Comparison of ENCODE assay signal across 10 cellular contexts in genomic region chr18:12227394-12228186, GRCh38. TPM values are rescaled to one million over a fixed set of nuclear protein-coding genes. Genes with fewer than 3 reads are reported as not detected.
DNase-seq lines count a peak whose midpoint lies in the region; ATAC-seq, FAIRE-seq and TF ChIP-seq lines count a peak whose summit lies in the region.
"Not testable (repeated sequence)": the region's sequence is repeated elsewhere in the genome, so short reads cannot be mapped to it uniquely, and the experiment has no call there.
"Had no signal": no experiment of that assay in that cellular context is flagged by ENCODE, and none has a peak within 500 bp of the region (broad histone marks: within the 10 kb centered on the region; RNA-seq: fewer than 3 reads in every experiment).

No MANE protein-coding gene starts in this region.

- H3K27ac Mint-ChIP-seq in H9; activated T-cell treated with anti-CD3 and anti-CD28 coated beads, Interleukin-2, amount 50 U/mL, for 72 hours; neural progenitor cell: not testable (repeated sequence)

- H3K36me3 ChIP-seq in heart left ventricle, left lung, neural progenitor cell: not testable (repeated sequence)

- H2BK5ac ChIP-seq in H9 (ENCODE audit: insufficient read length, low read length) = not testable (repeated sequence)

- not testable (repeated sequence) for H4K20me1 ChIP-seq in H9 (ENCODE audit: control insufficient read depth, insufficient read depth, insufficient read length); neural progenitor cell (ENCODE audit: low read depth)

- H4K8ac ChIP-seq in H9 (replicated peaks; ENCODE audit: insufficient read length, low read depth, low read length) = not testable (repeated sequence)

- intact Hi-C loops in heart left ventricle (cut with DNase I); left lung (cut with DNase I): not testable (repeated sequence)

- H3K79me2 ChIP-seq in H9 (ENCODE audit: insufficient read depth, low read length); neural progenitor cell (ENCODE audit: low read depth): not testable (repeated sequence)

- DNase-seq in GM12891 (ENCODE audit: insufficient read length, low spot score); H9; activated T-cell treated with anti-CD3 and anti-CD28 coated beads, Interleukin-2, amount 50 U/mL, for 72 hours; heart left ventricle; left lung; neural progenitor cell (ENCODE audit: low spot score): not testable (repeated sequence)
- DNase-seq in NCI-H2227 (lab: John Stamatoyannopoulos, UW; ENCODE audit: unreplicated experiment) = peak; percentile 21
- DNase-seq in choroid plexus epithelial cell (ENCODE audit: low read depth) = peak; percentile 40

- H2BK12ac ChIP-seq in H9 (ENCODE audit: insufficient read length, low read depth, low read length) = not testable (repeated sequence)

- not testable (repeated sequence) for H4K5ac ChIP-seq in H9 (ENCODE audit: insufficient read length, low read depth, low read length)

- not testable (repeated sequence) for H3K56ac ChIP-seq in H9 (ENCODE audit: insufficient read length, low read depth, low read length)

- not testable (repeated sequence) for H2AFZ ChIP-seq in H9 (ENCODE audit: low read length); neural progenitor cell (replicated peaks)

- not testable (repeated sequence) for H3K4me3 ChIP-seq in choroid plexus epithelial cell (ENCODE audit: low read depth, low read length); heart left ventricle; left lung
- H3K4me3 ChIP-seq in neural progenitor cell = peak overlapping the region; percentile 24

- H3F3A ChIP-seq in neural progenitor cell (ENCODE audit: low read depth) = not testable (repeated sequence)

- TF ChIP-seq POLR2A in GM12891 (IDR thresholded peaks at IDR 0.05; ENCODE audit: low read depth, low read length); heart left ventricle (IDR thresholded peaks at IDR 0.05): not testable (repeated sequence)

- H2AK5ac ChIP-seq in H9 (ENCODE audit: insufficient read length, low read length) = not testable (repeated sequence)

- not testable (repeated sequence) for H3K4ac ChIP-seq in H9 (ENCODE audit: low read depth, low read length)

- H3K9me3 Mint-ChIP-seq in H9; activated T-cell treated with anti-CD3 and anti-CD28 coated beads, Interleukin-2, amount 50 U/mL, for 72 hours; neural progenitor cell: not testable (repeated sequence)

- not testable (repeated sequence) for H3K27me3 Mint-ChIP-seq in H9 (ENCODE audit: low read depth); activated T-cell treated with anti-CD3 and anti-CD28 coated beads, Interleukin-2, amount 50 U/mL, for 72 hours (ENCODE audit: low read depth); neural progenitor cell (ENCODE audit: insufficient read depth, low read depth)

- WGBS in H9 (ENCODE audit: extremely low coverage, insufficient read length, low lambda C conversion rate) = no CpG with 5 or more reads among the region's 27 CpGs
- WGBS in heart left ventricle, 4 donors = 30 to 83% (median 65%) methylated on average over 5 to 13 of the region's 27 CpGs

- not testable (repeated sequence) for H3K9me3 ChIP-seq in H9 (ENCODE audit: control insufficient read depth, low read depth, low read length); heart left ventricle; left lung; neural progenitor cell (ENCODE audit: low read depth)

- not testable (repeated sequence) for H4K91ac ChIP-seq in H9 (ENCODE audit: insufficient read length, low read depth, low read length)

- H3K27ac ChIP-seq in H9 (ENCODE audit: insufficient read length, low read depth, low read length); heart left ventricle; left lung; neural progenitor cell: not testable (repeated sequence)

- not testable (repeated sequence) for H3T11ph ChIP-seq in H9 (ENCODE audit: low read length)

- peak; percentile 60 for FAIRE-seq in GM12891 (lab: Jason Lieb, UNC)

- not testable (repeated sequence) for H3K23me2 ChIP-seq in H9 (ENCODE audit: insufficient read length, low read depth, low read length, poor library complexity, severe bottlenecking)

- not testable (repeated sequence) for TF ChIP-seq CTCF in H9 (conservative IDR thresholded peaks at IDR 0.05); choroid plexus epithelial cell (conservative IDR thresholded peaks at IDR 0.05; ENCODE audit: low read depth, low read length); heart left ventricle (IDR thresholded peaks at IDR 0.05); left lung (IDR thresholded peaks at IDR 0.05); neural progenitor cell (IDR thresholded peaks at IDR 0.05)

- H3K79me1 ChIP-seq in H9 (ENCODE audit: insufficient read depth, low read depth, low read length, poor library complexity, severe bottlenecking) = not testable (repeated sequence)

- ATAC-seq in activated T-cell treated with anti-CD3 and anti-CD28 coated beads, Interleukin-2, amount 50 U/mL, for 72 hours (replicated peaks in 1 of 2) = peak; percentile 28 to 43
- peak in 3 of 4 donors; percentile 31 to 44 (median 32) for ATAC-seq in heart left ventricle
- peak; percentile 65 for ATAC-seq in left lung

- H2BK15ac ChIP-seq in H9 (ENCODE audit: low read depth, low read length) = not testable (repeated sequence)

- H3K36me3 Mint-ChIP-seq in H9 (ENCODE audit: insufficient read depth in 1 of 3, low read depth in 3 of 3); activated T-cell treated with anti-CD3 and anti-CD28 coated beads, Interleukin-2, amount 50 U/mL, for 72 hours (ENCODE audit: insufficient read depth in 2 of 2); neural progenitor cell: not testable (repeated sequence)

- not testable (repeated sequence) for H2BK20ac ChIP-seq in H9 (ENCODE audit: low read depth, low read length, poor library complexity, severe bottlenecking)

- H3K4me3 Mint-ChIP-seq in H9 = peak overlapping the region; percentile 43 to 58; a peak in 3 of 5 replicates
- not testable (repeated sequence) for H3K4me3 Mint-ChIP-seq in activated T-cell treated with anti-CD3 and anti-CD28 coated beads, Interleukin-2, amount 50 U/mL, for 72 hours; neural progenitor cell

- not testable (repeated sequence) for H3K4me1 ChIP-seq in H9 (ENCODE audit: insufficient read depth, low read length); heart left ventricle; left lung; neural progenitor cell

- not testable (repeated sequence) for H3K27me3 ChIP-seq in H9 (ENCODE audit: insufficient read depth, low read length); heart left ventricle; left lung; neural progenitor cell

- not testable (repeated sequence) for H2BK120ac ChIP-seq in H9 (ENCODE audit: low read depth, low read length, poor library complexity, severe bottlenecking)

- H3K14ac ChIP-seq in H9 (ENCODE audit: insufficient read depth, low read length) = not testable (repeated sequence)

- peaks cover 4 to 10% of the 10 kb centered on the region in 2 experiments; a peak in 2 of 4 replicates for H3K4me1 Mint-ChIP-seq in H9
- not testable (repeated sequence) for H3K4me1 Mint-ChIP-seq in activated T-cell treated with anti-CD3 and anti-CD28 coated beads, Interleukin-2, amount 50 U/mL, for 72 hours (ENCODE audit: low read depth); neural progenitor cell

- not testable (repeated sequence) for H3K4me2 ChIP-seq in H9 (ENCODE audit: insufficient read depth, insufficient read length, low read length)
- H3K4me2 ChIP-seq in neural progenitor cell = peak overlapping the region; percentile 47

- H3K23ac ChIP-seq in H9 (ENCODE audit: insufficient read length, low read depth, low read length) = not testable (repeated sequence)

- not testable (repeated sequence) for H3K9ac ChIP-seq in H9 (ENCODE audit: extremely low read depth, insufficient read length, low read length); neural progenitor cell

- not testable (repeated sequence) for H3K18ac ChIP-seq in H9 (ENCODE audit: insufficient read length, low read depth, low read length)

RNA-seq across cellular contexts. Expression of gene CIDEA, which starts 26.6 kb away (rescaled TPM):
- not detected for polyA plus RNA-seq in GM12891 (2012; ENCODE audit: low read depth, missing spikeins)
- total RNA-seq in H9 (2021) (not detected in 2 replicates), heart left ventricle (10 to 100 TPM in 1 of 9 donors, 1 to 10 TPM in 3, under 1 TPM in 2, not detected in 3; 0.35 to 17.1 (median 2.4) TPM), left lung (not detected), neural progenitor cell (ENCODE audit: low replicate concordance) (not detected in 2 replicates)
- total RNA-seq in activated T-cell treated with anti-CD3 and anti-CD28 coated beads, Interleukin-2, amount 50 U/mL, for 72 hours = not detected
- polyA plus RNA-seq in heart left ventricle = 1 to 10 TPM in 1 of 2 donors, under 1 TPM in 1; 0.61 to 1.8 TPM
- total RNA-seq: HT1080, NCI-H460 had no signal
